In the genomic region with DNA sequence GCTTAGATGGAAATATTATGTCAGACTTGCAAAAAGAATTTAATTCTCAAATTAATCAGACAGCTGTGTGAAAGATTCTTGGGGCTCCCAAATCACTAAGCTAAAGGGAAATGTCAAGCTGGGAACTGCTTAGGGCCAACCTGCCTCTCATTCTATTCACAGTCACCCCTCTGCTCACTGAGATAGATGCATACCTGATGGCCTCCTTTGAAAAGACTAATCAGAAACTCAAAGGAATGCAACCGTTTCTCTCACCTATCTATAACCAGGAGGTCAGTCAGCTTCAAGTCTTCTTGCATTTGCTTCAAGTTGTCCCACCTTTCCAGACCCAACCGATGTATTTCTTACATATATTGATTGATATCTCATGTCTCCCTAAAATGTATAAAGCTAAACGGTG, we compare ENCODE assay signal across 2 cellular contexts.
TF ChIP-seq lines count a peak whose summit lies in the region.

No MANE protein-coding gene starts in this region.

TF ChIP-seq in GM23338, 12 proteins besides CTCF, POLR2A, EP300 and RAD21:
- TF ChIP-seq, protein P1, sequence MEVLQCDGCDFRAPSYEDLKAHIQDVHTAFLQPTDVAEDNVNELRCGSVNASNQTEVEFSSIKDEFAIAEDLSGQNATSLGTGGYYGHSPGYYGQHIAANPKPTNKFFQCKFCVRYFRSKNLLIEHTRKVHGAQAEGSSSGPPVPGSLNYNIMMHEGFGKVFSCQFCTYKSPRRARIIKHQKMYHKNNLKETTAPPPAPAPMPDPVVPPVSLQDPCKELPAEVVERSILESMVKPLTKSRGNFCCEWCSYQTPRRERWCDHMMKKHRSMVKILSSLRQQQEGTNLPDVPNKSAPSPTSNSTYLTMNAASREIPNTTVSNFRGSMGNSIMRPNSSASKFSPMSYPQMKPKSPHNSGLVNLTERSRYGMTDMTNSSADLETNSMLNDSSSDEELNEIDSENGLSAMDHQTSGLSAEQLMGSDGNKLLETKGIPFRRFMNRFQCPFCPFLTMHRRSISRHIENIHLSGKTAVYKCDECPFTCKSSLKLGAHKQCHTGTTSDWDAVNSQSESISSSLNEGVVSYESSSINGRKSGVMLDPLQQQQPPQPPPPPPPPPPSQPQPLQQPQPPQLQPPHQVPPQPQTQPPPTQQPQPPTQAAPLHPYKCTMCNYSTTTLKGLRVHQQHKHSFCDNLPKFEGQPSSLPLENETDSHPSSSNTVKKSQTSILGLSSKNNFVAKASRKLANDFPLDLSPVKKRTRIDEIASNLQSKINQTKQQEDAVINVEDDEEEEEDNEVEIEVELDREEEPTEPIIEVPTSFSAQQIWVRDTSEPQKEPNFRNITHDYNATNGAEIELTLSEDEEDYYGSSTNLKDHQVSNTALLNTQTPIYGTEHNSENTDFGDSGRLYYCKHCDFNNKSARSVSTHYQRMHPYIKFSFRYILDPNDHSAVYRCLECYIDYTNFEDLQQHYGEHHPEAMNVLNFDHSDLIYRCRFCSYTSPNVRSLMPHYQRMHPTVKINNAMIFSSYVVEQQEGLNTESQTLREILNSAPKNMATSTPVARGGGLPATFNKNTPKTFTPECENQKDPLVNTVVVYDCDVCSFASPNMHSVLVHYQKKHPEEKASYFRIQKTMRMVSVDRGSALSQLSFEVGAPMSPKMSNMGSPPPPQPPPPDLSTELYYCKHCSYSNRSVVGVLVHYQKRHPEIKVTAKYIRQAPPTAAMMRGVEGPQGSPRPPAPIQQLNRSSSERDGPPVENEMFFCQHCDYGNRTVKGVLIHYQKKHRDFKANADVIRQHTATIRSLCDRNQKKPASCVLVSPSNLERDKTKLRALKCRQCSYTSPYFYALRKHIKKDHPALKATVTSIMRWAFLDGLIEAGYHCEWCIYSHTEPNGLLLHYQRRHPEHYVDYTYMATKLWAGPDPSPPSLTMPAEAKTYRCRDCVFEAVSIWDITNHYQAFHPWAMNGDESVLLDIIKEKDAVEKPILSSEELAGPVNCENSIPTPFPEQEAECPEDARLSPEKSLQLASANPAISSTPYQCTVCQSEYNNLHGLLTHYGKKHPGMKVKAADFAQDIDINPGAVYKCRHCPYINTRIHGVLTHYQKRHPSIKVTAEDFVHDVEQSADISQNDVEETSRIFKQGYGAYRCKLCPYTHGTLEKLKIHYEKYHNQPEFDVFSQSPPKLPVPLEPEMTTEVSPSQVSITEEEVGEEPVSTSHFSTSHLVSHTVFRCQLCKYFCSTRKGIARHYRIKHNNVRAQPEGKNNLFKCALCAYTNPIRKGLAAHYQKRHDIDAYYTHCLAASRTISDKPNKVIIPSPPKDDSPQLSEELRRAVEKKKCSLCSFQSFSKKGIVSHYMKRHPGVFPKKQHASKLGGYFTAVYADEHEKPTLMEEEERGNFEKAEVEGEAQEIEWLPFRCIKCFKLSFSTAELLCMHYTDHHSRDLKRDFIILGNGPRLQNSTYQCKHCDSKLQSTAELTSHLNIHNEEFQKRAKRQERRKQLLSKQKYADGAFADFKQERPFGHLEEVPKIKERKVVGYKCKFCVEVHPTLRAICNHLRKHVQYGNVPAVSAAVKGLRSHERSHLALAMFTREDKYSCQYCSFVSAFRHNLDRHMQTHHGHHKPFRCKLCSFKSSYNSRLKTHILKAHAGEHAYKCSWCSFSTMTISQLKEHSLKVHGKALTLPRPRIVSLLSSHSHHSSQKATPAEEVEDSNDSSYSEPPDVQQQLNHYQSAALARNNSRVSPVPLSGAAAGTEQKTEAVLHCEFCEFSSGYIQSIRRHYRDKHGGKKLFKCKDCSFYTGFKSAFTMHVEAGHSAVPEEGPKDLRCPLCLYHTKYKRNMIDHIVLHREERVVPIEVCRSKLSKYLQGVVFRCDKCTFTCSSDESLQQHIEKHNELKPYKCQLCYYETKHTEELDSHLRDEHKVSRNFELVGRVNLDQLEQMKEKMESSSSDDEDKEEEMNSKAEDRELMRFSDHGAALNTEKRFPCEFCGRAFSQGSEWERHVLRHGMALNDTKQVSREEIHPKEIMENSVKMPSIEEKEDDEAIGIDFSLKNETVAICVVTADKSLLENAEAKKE (CRISPR knock-in tag; IDR thresholded peaks at IDR 0.05) = peak; percentile 53; the same call in 1 of the 2 replicates
- TF ChIP-seq ZNF114 (CRISPR knock-in tag; IDR thresholded peaks at IDR 0.05) = no peak
- TF ChIP-seq, protein P2, sequence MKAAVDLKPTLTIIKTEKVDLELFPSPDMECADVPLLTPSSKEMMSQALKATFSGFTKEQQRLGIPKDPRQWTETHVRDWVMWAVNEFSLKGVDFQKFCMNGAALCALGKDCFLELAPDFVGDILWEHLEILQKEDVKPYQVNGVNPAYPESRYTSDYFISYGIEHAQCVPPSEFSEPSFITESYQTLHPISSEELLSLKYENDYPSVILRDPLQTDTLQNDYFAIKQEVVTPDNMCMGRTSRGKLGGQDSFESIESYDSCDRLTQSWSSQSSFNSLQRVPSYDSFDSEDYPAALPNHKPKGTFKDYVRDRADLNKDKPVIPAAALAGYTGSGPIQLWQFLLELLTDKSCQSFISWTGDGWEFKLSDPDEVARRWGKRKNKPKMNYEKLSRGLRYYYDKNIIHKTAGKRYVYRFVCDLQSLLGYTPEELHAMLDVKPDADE (IDR thresholded peaks at IDR 0.05) = no peak

TF ChIP-seq in H1, 55 proteins besides CTCF, POLR2A, EP300 and RAD21:
- no peak for TF ChIP-seq BCL11A (IDR thresholded peaks at IDR 0.05; ENCODE audit: low read depth in 2 of 2, low read length in 2 of 2)
- no peak for TF ChIP-seq JUND (IDR thresholded peaks at IDR 0.05; ENCODE audit: low read length)
- no peak for TF ChIP-seq TBP (IDR thresholded peaks at IDR 0.05; ENCODE audit: low read depth, low read length)
- no peak for TF ChIP-seq JUN (IDR thresholded peaks at IDR 0.05; ENCODE audit: low read depth, low read length)
- no peak for TF ChIP-seq PHF8 (conservative IDR thresholded peaks at IDR 0.05; ENCODE audit: low read depth, low read length)
- no peak for TF ChIP-seq GABPA (IDR thresholded peaks at IDR 0.05; ENCODE audit: borderline replicate concordance, insufficient read depth, low read length)
- no peak for TF ChIP-seq BACH1 (IDR thresholded peaks at IDR 0.05; ENCODE audit: low read length)
- no peak for TF ChIP-seq RNF2 (IDR thresholded peaks at IDR 0.05; ENCODE audit: borderline replicate concordance, low read depth, low read length, missing control alignments, poor library complexity, severe bottlenecking)
- TF ChIP-seq SP4 (IDR thresholded peaks at IDR 0.05; ENCODE audit: low read length) = no peak
- TF ChIP-seq YY1 (IDR thresholded peaks at IDR 0.05; ENCODE audit: low read depth, low read length) = no peak
- no peak for TF ChIP-seq NANOG (IDR thresholded peaks at IDR 0.05; ENCODE audit: insufficient read depth, low read depth, low read length, poor library complexity, severe bottlenecking)
TF ChIP-seq in H1: peak in this region for 0.
